ENCODE assay signal across 24 cellular contexts in the genomic region with DNA sequence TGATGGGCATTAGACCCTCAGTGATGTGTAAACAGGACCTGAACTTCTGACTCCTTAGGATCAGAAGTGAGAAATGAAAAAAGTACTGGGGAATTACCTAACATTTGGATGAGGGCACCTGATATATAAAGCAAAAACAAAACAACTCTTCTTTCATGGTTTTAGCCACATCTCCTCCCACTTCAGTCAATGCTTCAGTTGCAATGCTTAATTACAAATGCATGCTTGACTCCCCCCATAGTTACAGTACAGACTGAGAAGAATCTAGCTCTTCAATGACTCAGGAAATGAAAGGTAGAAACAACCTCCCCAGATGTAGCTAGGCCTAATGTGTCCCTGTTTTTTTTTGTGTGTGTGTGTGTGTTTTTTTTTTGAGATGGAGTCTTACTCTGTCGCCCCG.
DNase-seq lines count a peak whose midpoint lies in the region; ATAC-seq and TF ChIP-seq lines count a peak whose summit lies in the region.
"Had no signal": no experiment of that assay in that cellular context is flagged by ENCODE, and none has a peak within 500 bp of the region (broad histone marks: within the 10 kb centered on the region; RNA-seq: fewer than 3 reads in every experiment).

No MANE protein-coding gene starts in this region.

- H3K9me3 Mint-ChIP-seq in stimulated activated naive CD8-positive, alpha-beta T cell treated with anti-CD3 and anti-CD28 coated beads, Interleukin-15, amount 100 ng/mL, for 72 hours = no peaks in the 10 kb centered on the region
- no peaks in the 10 kb centered on the region; the same call in 2 of the 3 replicates for H3K9me3 Mint-ChIP-seq in GM23338
- H3K9me3 Mint-ChIP-seq: activated naive CD8-positive, alpha-beta T cell treated with anti-CD3 and anti-CD28 coated beads for 36 hours; activated T-helper 17 cell treated with anti-CD3 and anti-CD28 coated beads, Interleukin-2, amount 50 U/mL, for 72 hours had no signal

- DNase-seq in stimulated activated naive CD8-positive, alpha-beta T cell treated with anti-CD3 and anti-CD28 coated beads, Interleukin-15, amount 100 ng/mL, for 72 hours = no peak
- DNase-seq in GM23338 (ENCODE audit: low spot score) = no peak
- DNase-seq in mucosa of descending colon = no peak
- DNase-seq in posterior cingulate gyrus = no peak
- DNase-seq: activated CD4-positive, alpha-beta T cell treated with anti-CD3 and anti-CD28 coated beads, Interleukin-2, amount 10 ng/mL, durations not matched to agents 7 days and 5 days; activated naive CD8-positive, alpha-beta T cell treated with anti-CD3 and anti-CD28 coated beads for 36 hours; HFFc6; MG63; naive B cell; NCI-H146; NCI-H526; nucleus accumbens; SK-N-SH; stimulated activated CD4-positive, alpha-beta T cell treated with anti-CD3 and anti-CD28 coated beads, Interleukin-2, amount 100 ng/mL, for 24 hours had no signal

- no peaks in the 10 kb centered on the region for H3F3A ChIP-seq in GM23338 (replicated peaks; ENCODE audit: low read depth)

- H3K79me2 ChIP-seq in OCI-LY3 (ENCODE audit: low read length) (no peaks in the 10 kb centered on the region), GM23338 (replicated peaks; ENCODE audit: insufficient read depth) (no peaks in the 10 kb centered on the region)

- H4K20me1 ChIP-seq in OCI-LY3 (ENCODE audit: insufficient read depth, low read length) = no peaks in the 10 kb centered on the region
- H4K20me1 ChIP-seq in GM23338 (replicated peaks; ENCODE audit: insufficient read depth) = no peaks in the 10 kb centered on the region

- no peaks in the 10 kb centered on the region for H3K4me1 Mint-ChIP-seq in stimulated activated naive CD8-positive, alpha-beta T cell treated with anti-CD3 and anti-CD28 coated beads, Interleukin-15, amount 100 ng/mL, for 72 hours
- H3K4me1 Mint-ChIP-seq in GM23338 = peaks cover 9% of the 10 kb centered on the region
- H3K4me1 Mint-ChIP-seq: activated CD4-positive, alpha-beta T cell treated with anti-CD3 and anti-CD28 coated beads, Interleukin-2, amount 10 ng/mL, durations not matched to agents 7 days and 5 days; activated T-helper 17 cell treated with anti-CD3 and anti-CD28 coated beads, Interleukin-2, amount 50 U/mL, for 72 hours; central memory CD8-positive, alpha-beta T cell; IgD-negative memory B cell; naive B cell; stimulated activated effector memory CD8-positive, alpha-beta T cell treated with anti-CD3 and anti-CD28 coated beads, Interleukin-12 subunit alpha, Interleukin-12 subunit beta, amount 100 ng/mL, for 72 hours had no signal

- H2AFZ ChIP-seq in OCI-LY3 (ENCODE audit: low read depth, low read length) (no peak overlapping the region), GM23338 (no peak overlapping the region)

- no peak overlapping the region for H3K27ac Mint-ChIP-seq in stimulated activated naive CD8-positive, alpha-beta T cell treated with anti-CD3 and anti-CD28 coated beads, Interleukin-15, amount 100 ng/mL, for 72 hours
- no peak overlapping the region for H3K27ac Mint-ChIP-seq in GM23338
- H3K27ac Mint-ChIP-seq: activated CD4-positive, alpha-beta T cell treated with anti-CD3 and anti-CD28 coated beads, Interleukin-2, amount 10 ng/mL, durations not matched to agents 7 days and 5 days; activated naive CD8-positive, alpha-beta T cell treated with anti-CD3 and anti-CD28 coated beads for 36 hours; activated T-helper 17 cell treated with anti-CD3 and anti-CD28 coated beads, Interleukin-2, amount 50 U/mL, for 72 hours; CD14-positive monocyte; HFFc6; IgD-negative memory B cell; naive B cell; stimulated activated effector memory CD8-positive, alpha-beta T cell treated with anti-CD3 and anti-CD28 coated beads, Interleukin-12 subunit alpha, Interleukin-12 subunit beta, amount 100 ng/mL, for 72 hours had no signal

- H3K9me3 ChIP-seq in OCI-LY3 (ENCODE audit: insufficient read depth, low read length) (0 out of 2 replicates have a peak, but pooled peaks cover 4% of the 10 kb centered on the region), mucosa of descending colon (no peaks in the 10 kb centered on the region)
- H3K9me3 ChIP-seq: MG63, SK-N-SH had no signal

- H3K4me3 ChIP-seq in OCI-LY3 (ENCODE audit: low read length) (peak overlapping the region; percentile 27; the same call in 1 of the 2 replicates), GM23338 (no peak overlapping the region), mucosa of descending colon (no peak overlapping the region)
- H3K4me3 ChIP-seq: MG63 had no signal

- H3K27me3 Mint-ChIP-seq in stimulated activated naive CD8-positive, alpha-beta T cell treated with anti-CD3 and anti-CD28 coated beads, Interleukin-15, amount 100 ng/mL, for 72 hours = no peaks in the 10 kb centered on the region
- peaks cover 2% of the 10 kb centered on the region for H3K27me3 Mint-ChIP-seq in GM23338 (ENCODE audit: insufficient read depth, low read depth, poor library complexity)
- H3K27me3 Mint-ChIP-seq: activated T-helper 17 cell treated with anti-CD3 and anti-CD28 coated beads, Interleukin-2, amount 50 U/mL, for 72 hours; central memory CD8-positive, alpha-beta T cell; IgD-negative memory B cell; naive B cell had no signal

- H3K27me3 ChIP-seq in OCI-LY3 (ENCODE audit: low read depth, low read length) (no peaks in the 10 kb centered on the region), GM23338 (ENCODE audit: insufficient read depth) (no peaks in the 10 kb centered on the region)
- H3K27me3 ChIP-seq: MG63 had no signal

- ATAC-seq in GM18867 (IDR thresholded peaks at IDR 0.05; ENCODE audit: unreplicated experiment) (peak; percentile 65), GM21423 (IDR thresholded peaks at IDR 0.05; ENCODE audit: unreplicated experiment) (peak; percentile 60), HG03039 (IDR thresholded peaks at IDR 0.05; ENCODE audit: unreplicated experiment) (peak; percentile 50), GM23338 (no peak), mucosa of descending colon (no peak)
- ATAC-seq in stimulated activated naive CD8-positive, alpha-beta T cell treated with anti-CD3 and anti-CD28 coated beads, Interleukin-15, amount 100 ng/mL, for 72 hours = no peak
- ATAC-seq: activated T-helper 17 cell treated with anti-CD3 and anti-CD28 coated beads, Interleukin-2, amount 50 U/mL, for 72 hours; stimulated activated effector memory CD8-positive, alpha-beta T cell treated with anti-CD3 and anti-CD28 coated beads, Interleukin-12 subunit alpha, Interleukin-12 subunit beta, amount 100 ng/mL, for 72 hours had no signal

- TF ChIP-seq CTCF in OCI-LY3 (IDR thresholded peaks at IDR 0.05; ENCODE audit: low read depth, low read length) (no peak), GM23338 (conservative IDR thresholded peaks at IDR 0.05; ENCODE audit: low read depth in 2 of 2) (no peak), mucosa of descending colon (IDR thresholded peaks at IDR 0.05) (no peak)

- 0 out of 2 replicates have a peak overlapping the region, but pooled peaks have one; percentile 14 for H3K27ac ChIP-seq in OCI-LY3 (ENCODE audit: low read length)
- H3K27ac ChIP-seq in GM23338 (ENCODE audit: low read depth) = no peak overlapping the region
- H3K27ac ChIP-seq: VCaP had no signal

- H3K4me3 Mint-ChIP-seq in stimulated activated naive CD8-positive, alpha-beta T cell treated with anti-CD3 and anti-CD28 coated beads, Interleukin-15, amount 100 ng/mL, for 72 hours = no peak overlapping the region
- H3K4me3 Mint-ChIP-seq in GM23338 = no peak overlapping the region
- H3K4me3 Mint-ChIP-seq: activated CD4-positive, alpha-beta T cell treated with anti-CD3 and anti-CD28 coated beads, Interleukin-2, amount 10 ng/mL, durations not matched to agents 7 days and 5 days; activated naive CD8-positive, alpha-beta T cell treated with anti-CD3 and anti-CD28 coated beads for 36 hours; activated T-helper 17 cell treated with anti-CD3 and anti-CD28 coated beads, Interleukin-2, amount 50 U/mL, for 72 hours; CD14-positive monocyte; central memory CD8-positive, alpha-beta T cell; HFFc6; IgD-negative memory B cell; naive B cell; stimulated activated effector memory CD8-positive, alpha-beta T cell treated with anti-CD3 and anti-CD28 coated beads, Interleukin-12 subunit alpha, Interleukin-12 subunit beta, amount 100 ng/mL, for 72 hours had no signal

- H3K36me3 ChIP-seq in OCI-LY3 (replicated peaks; ENCODE audit: low read depth, low read length) (no peaks in the 10 kb centered on the region), GM23338 (ENCODE audit: insufficient read depth) (no peaks in the 10 kb centered on the region), mucosa of descending colon (ENCODE audit: low read depth) (no peaks in the 10 kb centered on the region)
- H3K36me3 ChIP-seq: MG63 had no signal

- H3K4me2 ChIP-seq in OCI-LY3 (ENCODE audit: low read length) (peak overlapping the region; percentile 48), GM23338 (no peak overlapping the region)
- H3K4me2 ChIP-seq: SK-N-SH had no signal

- H3K9me2 ChIP-seq in GM23338 (ENCODE audit: insufficient read depth) = 0 out of 2 replicates have a peak, but pooled peaks cover 11% of the 10 kb centered on the region
- H3K9me2 ChIP-seq: SK-N-SH had no signal

- H3K9ac ChIP-seq in OCI-LY3 (ENCODE audit: low read length) = no peak overlapping the region
- H3K9ac ChIP-seq: SK-N-SH had no signal

- no peaks in the 10 kb centered on the region; the same call in 2 of the 3 replicates for H3K36me3 Mint-ChIP-seq in GM23338 (ENCODE audit: low read depth)
- H3K36me3 Mint-ChIP-seq: activated naive CD8-positive, alpha-beta T cell treated with anti-CD3 and anti-CD28 coated beads for 36 hours; IgD-negative memory B cell; naive B cell; stimulated activated effector memory CD8-positive, alpha-beta T cell treated with anti-CD3 and anti-CD28 coated beads, Interleukin-12 subunit alpha, Interleukin-12 subunit beta, amount 100 ng/mL, for 72 hours had no signal

- intact Hi-C loops in mucosa of descending colon (cut with DNase I, micrococcal nuclease) (no loop called here), posterior cingulate gyrus (cut with DNase I) (no loop called here)

- peaks cover 44% of the 10 kb centered on the region for H3K4me1 ChIP-seq in OCI-LY3 (ENCODE audit: low read length)
- H3K4me1 ChIP-seq in GM23338 (ENCODE audit: insufficient read depth) = peaks cover 6% of the 10 kb centered on the region; the same call in 1 of the 2 replicates
- H3K4me1 ChIP-seq in mucosa of descending colon (ENCODE audit: low read depth) = no peaks in the 10 kb centered on the region

Comparison
In these comparisons a context has a peak if more than half of its experiments do, and no peak if none do; other contexts are left out.
1. ATAC-seq: peak in GM18867 (single experiment), GM21423 (single experiment) and HG03039 (single experiment); none in stimulated activated naive CD8-positive, alpha-beta T cell treated with anti-CD3 and anti-CD28 coated beads, Interleukin-15, amount 100 ng/mL, for 72 hours (single experiment), GM23338 (single experiment) and mucosa of descending colon (single experiment).